24 cellular contexts compared by ENCODE assay signal in genomic region chr19:32824136-32824835, GRCh38. TPM values are rescaled to one million over a fixed set of nuclear protein-coding genes. Genes with fewer than 3 reads are reported as not detected.
DNase-seq lines count a peak whose midpoint lies in the region; TF ChIP-seq lines count a peak whose summit lies in the region.
"Had no signal": no experiment of that assay in that cellular context is flagged by ENCODE, and none has a peak within 500 bp of the region (broad histone marks: within the 10 kb centered on the region; RNA-seq: fewer than 3 reads in every experiment).

No MANE protein-coding gene starts in this region.

- H3K27me3 Mint-ChIP-seq in chondrocyte (ENCODE audit: low read depth), result peaks cover 28% of the 10 kb centered on the region

- in situ Hi-C loops in KBM-7 (cut with MboI; ENCODE audit: low pct_unique_long_range_greater_than_20kb, low sequenced_read_pairs), result no loop called here

- H3K36me3 Mint-ChIP-seq in chondrocyte (ENCODE audit: low read depth), result peaks cover 2% of the 10 kb centered on the region
- H3K36me3 Mint-ChIP-seq: memory B cell; stimulated activated memory B cell treated with anti-CD40 and anti-IgM and Interleukin-4, amounts not matched to agents 10 μg/mL and 1 μg/mL and 100 μg/mL, for 72 hours had no signal

- 76 to 83% methylated on average over 16 to 19 of the region's 22 CpGs for WGBS in mesodermal cell (ENCODE audit: insufficient coverage in 2 of 2), 2 experiments

- H3K9me3 ChIP-seq in BLaER1 (no peaks in the 10 kb centered on the region), mesodermal cell (ENCODE audit: control insufficient read depth, low read length) (no peaks in the 10 kb centered on the region)
- H3K9me3 ChIP-seq: body of pancreas, gastroesophageal sphincter, prostate gland had no signal

- H3K27ac ChIP-seq in BLaER1, result no peak overlapping the region
- peak overlapping the region; percentile 36 for H3K27ac ChIP-seq in mesodermal cell (ENCODE audit: low read depth, low read length, severe bottlenecking)
- H3K27ac ChIP-seq: body of pancreas, C4-2B, gastroesophageal sphincter, prostate gland, SK-N-MC had no signal

- H3K4me3 ChIP-seq in BLaER1, result no peak overlapping the region
- H3K4me3 ChIP-seq in mesodermal cell (ENCODE audit: extremely low read depth, insufficient read depth, low read length, poor library complexity, severe bottlenecking), result no peak overlapping the region
- H3K4me3 ChIP-seq: body of pancreas, gastroesophageal sphincter, prostate gland, SK-N-MC had no signal

- H3K27ac Mint-ChIP-seq in chondrocyte (ENCODE audit: unreplicated experiment), result no peak overlapping the region
- H3K27ac Mint-ChIP-seq: activated CD4-positive, alpha-beta memory T cell treated with anti-CD3 and anti-CD28 coated beads, Interleukin-2, amount 10 ng/mL, durations not matched to agents 7 days and 5 days; memory B cell; stimulated activated memory B cell treated with anti-CD40 and anti-IgM and Interleukin-4, amounts not matched to agents 10 μg/mL and 1 μg/mL and 100 μg/mL, for 72 hours had no signal

- H3K4me1 Mint-ChIP-seq in chondrocyte (ENCODE audit: low read depth), result no peaks in the 10 kb centered on the region
- H3K4me1 Mint-ChIP-seq: memory B cell had no signal

- no peaks in the 10 kb centered on the region for H4K20me1 ChIP-seq in BLaER1

- H3K9ac ChIP-seq in BLaER1, result no peak overlapping the region

- H3K9me3 Mint-ChIP-seq in chondrocyte (ENCODE audit: low read depth), result no peaks in the 10 kb centered on the region
- H3K9me3 Mint-ChIP-seq: activated CD4-positive, alpha-beta memory T cell treated with anti-CD3 and anti-CD28 coated beads, Interleukin-2, amount 10 ng/mL, durations not matched to agents 7 days and 5 days; memory B cell; naive thymus-derived CD4-positive, alpha-beta T cell; stimulated activated memory B cell treated with anti-CD40 and anti-IgM and Interleukin-4, amounts not matched to agents 10 μg/mL and 1 μg/mL and 100 μg/mL, for 72 hours had no signal

- H3K27me3 ChIP-seq in BLaER1, result no peaks in the 10 kb centered on the region
- H3K27me3 ChIP-seq: body of pancreas had no signal

- H3K4me3 Mint-ChIP-seq in chondrocyte (ENCODE audit: unreplicated experiment), result no peak overlapping the region
- H3K4me3 Mint-ChIP-seq: activated CD4-positive, alpha-beta memory T cell treated with anti-CD3 and anti-CD28 coated beads, Interleukin-2, amount 10 ng/mL, durations not matched to agents 7 days and 5 days; memory B cell; naive thymus-derived CD4-positive, alpha-beta T cell; stimulated activated memory B cell treated with anti-CD40 and anti-IgM and Interleukin-4, amounts not matched to agents 10 μg/mL and 1 μg/mL and 100 μg/mL, for 72 hours had no signal

- peaks cover 20% of the 10 kb centered on the region for H3K4me1 ChIP-seq in BLaER1
- H3K4me1 ChIP-seq in mesodermal cell (ENCODE audit: control insufficient read depth, insufficient read depth, low read length, poor library complexity, severe bottlenecking), result peaks cover 3% of the 10 kb centered on the region
- H3K4me1 ChIP-seq: body of pancreas, gastroesophageal sphincter, prostate gland had no signal

- DNase-seq in KBM-7 (peak; percentile 9), chondrocyte (ENCODE audit: low spot score) (peak; percentile 86), HUDEP-2 (lab: John Stamatoyannopoulos, UW; ENCODE audit: unreplicated experiment in 76 of 76) (no peak), NCI-H1105 (lab: John Stamatoyannopoulos, UW) (no peak), NCI-H1048 (lab: John Stamatoyannopoulos, UW) (no peak)
- no peak for DNase-seq in activated naive CD4-positive, alpha-beta T cell treated with Interleukin-2 at 50 U/mL for 16 hours
- DNase-seq: activated CD4-positive, alpha-beta memory T cell treated with anti-CD3 and anti-CD28 coated beads, Interleukin-2, amount 10 ng/mL, durations not matched to agents 7 days and 5 days; activated gamma-delta T cell; body of pancreas; H7; kidney; MV-4-11; naive thymus-derived CD4-positive, alpha-beta T cell; NCI-H2081; NK-92 treated with Interleukin-12 subunit alpha and Interleukin-12 subunit beta, amount 100 ng/mL, for 24 hours; T-helper 9 cell had no signal

- no peak for TF ChIP-seq CTCF in chondrocyte (IDR thresholded peaks at IDR 0.05)

- H3K36me3 ChIP-seq in BLaER1, result no peaks in the 10 kb centered on the region
- H3K36me3 ChIP-seq in mesodermal cell (ENCODE audit: control insufficient read depth, insufficient read depth, low read length), result no peaks in the 10 kb centered on the region
- H3K36me3 ChIP-seq: prostate gland had no signal

- peak overlapping the region; percentile 8; the same call in 1 of the 2 replicates for H3K4me2 ChIP-seq in BLaER1

RNA-seq across cellular contexts. Expression of gene SLC7A9, which starts 45.3 kb away (rescaled TPM):
- 0.35 to 0.60 TPM (median 0.41 TPM) in 3 replicates for total RNA-seq in chondrocyte
- polyA plus RNA-seq in mesodermal cell (2013, experiment 1 of 2), result 0.33 TPM
- polyA plus RNA-seq in mesodermal cell (2013, experiment 2 of 2), result 0.15 TPM
- total RNA-seq: body of pancreas, H7 had no signal
- polyA plus RNA-seq: naive thymus-derived CD4-positive, alpha-beta T cell had no signal

Comparison
In these comparisons a context has a peak if more than half of its experiments do, and no peak if none do; other contexts are left out.
1. DNase-seq: peak in KBM-7 (single experiment) and chondrocyte (single experiment); none in HUDEP-2 (0 of 76), activated naive CD4-positive, alpha-beta T cell treated with Interleukin-2 at 50 U/mL for 16 hours (single experiment), NCI-H1105 (single experiment) and NCI-H1048 (single experiment).